14 cellular contexts compared by ENCODE assay signal in genomic region chr2:147468349-147468748, GRCh38.
DNase-seq lines count a peak whose midpoint lies in the region; ATAC-seq and TF ChIP-seq lines count a peak whose summit lies in the region.
"Had no signal": no experiment of that assay in that cellular context is flagged by ENCODE, and none has a peak within 500 bp of the region (broad histone marks: within the 10 kb centered on the region; RNA-seq: fewer than 3 reads in every experiment).

No MANE protein-coding gene starts in this region.

- H3K9me3 ChIP-seq in HUES64 (ENCODE audit: insufficient read depth, low read depth, low read length) (no peaks in the 10 kb centered on the region), iPS-20b (ENCODE audit: insufficient read depth, low read depth, low read length) (no peaks in the 10 kb centered on the region), ascending aorta (no peaks in the 10 kb centered on the region)
- H3K9me3 ChIP-seq: BLaER1 treated with 17β-estradiol and CSF1 and Interleukin-3, amounts not matched to agents 10 nM and 100 nM had no signal

- intact Hi-C loops in ascending aorta (cut with DNase I), result no loop called here

- H3K36me3 ChIP-seq in HUES64 (ENCODE audit: insufficient read depth, low read length) (no peaks in the 10 kb centered on the region), iPS-20b (ENCODE audit: insufficient read depth, low read depth, low read length) (no peaks in the 10 kb centered on the region), ascending aorta (no peaks in the 10 kb centered on the region)
- H3K36me3 ChIP-seq: BLaER1 treated with 17β-estradiol and CSF1 and Interleukin-3, amounts not matched to agents 10 nM and 100 nM had no signal

- peak in 2 of 3 experiments; percentile 16 to 72 for DNase-seq in NCI-H1417 (lab: John Stamatoyannopoulos, UW)
- no peak for DNase-seq in NCI-H1417 treated with DMSO at 0.1 percent for 48 hours (lab: John Stamatoyannopoulos, UW)
- DNase-seq in NCI-H748 (lab: John Stamatoyannopoulos, UW; ENCODE audit: unreplicated experiment), result peak; percentile 40
- no peak for DNase-seq in activated effector memory CD4-positive, alpha-beta T cell treated with anti-CD3 and anti-CD28 coated beads, Interleukin-2, amount 50 U/mL, for 16 hours
- no peak for DNase-seq in ascending aorta (ENCODE audit: low spot score in 2 of 2)
- DNase-seq: ACHN; CD4-positive, CD25-positive, alpha-beta regulatory T cell; DMS53; GF-D8 had no signal

- H3K27me3 ChIP-seq in HUES64 (ENCODE audit: insufficient read depth, low read length), result no peaks in the 10 kb centered on the region
- H3K27me3 ChIP-seq in iPS-20b (ENCODE audit: insufficient read depth, low read length), result no peaks in the 10 kb centered on the region
- H3K27me3 ChIP-seq in ascending aorta, result no peaks in the 10 kb centered on the region
- H3K27me3 ChIP-seq: BLaER1 treated with 17β-estradiol and CSF1 and Interleukin-3, amounts not matched to agents 10 nM and 100 nM had no signal

- H3K4me1 ChIP-seq in HUES64 (ENCODE audit: insufficient read depth, low read length) (peaks cover 33% of the 10 kb centered on the region), iPS-20b (ENCODE audit: insufficient read depth, low read length) (peaks cover 30% of the 10 kb centered on the region), ascending aorta (no peaks in the 10 kb centered on the region)
- H3K4me1 ChIP-seq: BLaER1 treated with 17β-estradiol and CSF1 and Interleukin-3, amounts not matched to agents 10 nM and 100 nM had no signal

- H3K27ac ChIP-seq in HUES64 (ENCODE audit: low read depth, low read length), result peak overlapping the region; percentile 6; the same call in 1 of the 2 replicates
- H3K27ac ChIP-seq in iPS-20b (ENCODE audit: low read length), result no peak overlapping the region
- H3K27ac ChIP-seq in ascending aorta, result no peak overlapping the region
- H3K27ac ChIP-seq: 22Rv1; BLaER1 treated with 17β-estradiol and CSF1 and Interleukin-3, amounts not matched to agents 10 nM and 100 nM had no signal

- no peak for TF ChIP-seq CTCF in ascending aorta (IDR thresholded peaks at IDR 0.05)

- ATAC-seq in HG03521 (IDR thresholded peaks at IDR 0.05; ENCODE audit: unreplicated experiment), result no peak

- H3K4me3 ChIP-seq in HUES64 (ENCODE audit: low read length) (no peak overlapping the region), iPS-20b (ENCODE audit: low read length) (peak overlapping the region; percentile 56; the same call in 1 of the 2 replicates), ascending aorta (no peak overlapping the region)
- H3K4me3 ChIP-seq: BLaER1 treated with 17β-estradiol and CSF1 and Interleukin-3, amounts not matched to agents 10 nM and 100 nM had no signal

- H3K9ac ChIP-seq in HUES64 (ENCODE audit: low read depth, low read length) (no peak overlapping the region), iPS-20b (ENCODE audit: low read depth, low read length) (no peak overlapping the region)
- H3K9ac ChIP-seq: BLaER1 treated with 17β-estradiol and CSF1 and Interleukin-3, amounts not matched to agents 10 nM and 100 nM had no signal

- WGBS in HUES64, result 75% methylated on average over 2 of the region's 3 CpGs

Comparison
In these comparisons a context has a peak if more than half of its experiments do, and no peak if none do; other contexts are left out.
1. DNase-seq: peak in NCI-H1417 (2 of 3) and NCI-H748 (single experiment); none in NCI-H1417 treated with DMSO at 0.1 percent for 48 hours (single experiment), activated effector memory CD4-positive, alpha-beta T cell treated with anti-CD3 and anti-CD28 coated beads, Interleukin-2, amount 50 U/mL, for 16 hours (single experiment) and ascending aorta (0 of 2).